9 cellular contexts compared by ENCODE assay signal in genomic region chr19:19997656-19998268, GRCh38. TPM values are rescaled to one million over a fixed set of nuclear protein-coding genes. Genes with fewer than 3 reads are reported as not detected.
DNase-seq lines count a peak whose midpoint lies in the region; ATAC-seq and TF ChIP-seq lines count a peak whose summit lies in the region.
"Had no signal": no experiment of that assay in that cellular context is flagged by ENCODE, and none has a peak within 500 bp of the region (broad histone marks: within the 10 kb centered on the region; RNA-seq: fewer than 3 reads in every experiment).

No MANE protein-coding gene starts in this region.

- no peak overlapping the region for H3K4me3 Mint-ChIP-seq in activated CD8-positive, alpha-beta memory T cell treated with anti-CD3 and anti-CD28 coated beads, Interleukin-2, amount 10 ng/mL, durations not matched to agents 7 days and 5 days
- H3K4me3 Mint-ChIP-seq in glutamatergic neuron (ENCODE audit: unreplicated experiment) = no peak overlapping the region
- H3K4me3 Mint-ChIP-seq: activated naive CD4-positive, alpha-beta T cell treated with anti-CD3 and anti-CD28 coated beads, Interleukin-2, amount 50 U/mL, for 24 hours had no signal

- CTCF ChIA-PET in activated CD8-positive, alpha-beta memory T cell treated with anti-CD3 and anti-CD28 coated beads, Interleukin-2, amount 10 ng/mL, durations not matched to agents 7 days and 5 days (lab: Charles Lee) = interaction anchor here (0.7 to 1.5 kb wide), 6 partner anchors 9 to 287 kb away, joined by 3 to 8 read pairs (median 4); no protein-coding TSS in a partner anchor

- no peaks in the 10 kb centered on the region for H3K4me1 Mint-ChIP-seq in activated CD8-positive, alpha-beta memory T cell treated with anti-CD3 and anti-CD28 coated beads, Interleukin-2, amount 10 ng/mL, durations not matched to agents 7 days and 5 days
- H3K4me1 Mint-ChIP-seq in glutamatergic neuron (ENCODE audit: low read depth, unreplicated experiment) = no peaks in the 10 kb centered on the region
- H3K4me1 Mint-ChIP-seq: activated naive CD4-positive, alpha-beta T cell treated with anti-CD3 and anti-CD28 coated beads, Interleukin-2, amount 50 U/mL, for 24 hours had no signal

- H3K27me3 Mint-ChIP-seq in activated CD8-positive, alpha-beta memory T cell treated with anti-CD3 and anti-CD28 coated beads, Interleukin-2, amount 10 ng/mL, durations not matched to agents 7 days and 5 days = no peaks in the 10 kb centered on the region
- peaks cover 2% of the 10 kb centered on the region for H3K27me3 Mint-ChIP-seq in glutamatergic neuron (ENCODE audit: unreplicated experiment)
- H3K27me3 Mint-ChIP-seq: activated naive CD4-positive, alpha-beta T cell treated with anti-CD3 and anti-CD28 coated beads, Interleukin-2, amount 50 U/mL, for 24 hours had no signal

- H3K36me3 Mint-ChIP-seq in activated CD8-positive, alpha-beta memory T cell treated with anti-CD3 and anti-CD28 coated beads, Interleukin-2, amount 10 ng/mL, durations not matched to agents 7 days and 5 days = peaks cover 13% of the 10 kb centered on the region
- H3K36me3 Mint-ChIP-seq in glutamatergic neuron (ENCODE audit: unreplicated experiment) = peaks cover 29% of the 10 kb centered on the region

- TF ChIP-seq CTCF in glutamatergic neuron (IDR thresholded peaks at IDR 0.05; ENCODE audit: partially characterized antibody, unreplicated experiment) = peak; percentile 81

- H3K27ac Mint-ChIP-seq in activated CD8-positive, alpha-beta memory T cell treated with anti-CD3 and anti-CD28 coated beads, Interleukin-2, amount 10 ng/mL, durations not matched to agents 7 days and 5 days = no peak overlapping the region
- H3K27ac Mint-ChIP-seq in glutamatergic neuron (ENCODE audit: unreplicated experiment) = no peak overlapping the region
- H3K27ac Mint-ChIP-seq: activated naive CD4-positive, alpha-beta T cell treated with anti-CD3 and anti-CD28 coated beads, Interleukin-2, amount 50 U/mL, for 24 hours had no signal

- DNase-seq in activated gamma-delta T cell treated with Interleukin-2 at 50 U/mL for 16 hours = peak; percentile 34
- DNase-seq in activated gamma-delta T cell (lab: John Stamatoyannopoulos, UW) = no peak
- DNase-seq in activated CD8-positive, alpha-beta memory T cell treated with anti-CD3 and anti-CD28 coated beads, Interleukin-2, amount 10 ng/mL, durations not matched to agents 7 days and 5 days = peak; percentile 46
- DNase-seq in glutamatergic neuron = peak; percentile 58
- peak; percentile 7 to 14 for DNase-seq in stimulated activated CD4-positive, alpha-beta T cell treated with anti-CD3 and anti-CD28 coated beads, Interleukin-15, amount 100 ng/mL, for 48 hours (ENCODE audit: low read depth in 2 of 2)
- no peak for DNase-seq in dedifferentiated amniotic fluid mesenchymal stem cell (ENCODE audit: extremely low spot score)

- no peak for ATAC-seq in activated CD8-positive, alpha-beta memory T cell treated with anti-CD3 and anti-CD28 coated beads, Interleukin-2, amount 10 ng/mL, durations not matched to agents 7 days and 5 days
- no peak for ATAC-seq in HG02798 (IDR thresholded peaks at IDR 0.05; ENCODE audit: poor library complexity, unreplicated experiment)
- no peak for ATAC-seq in HG02840 (IDR thresholded peaks at IDR 0.05; ENCODE audit: low FRiP score, unreplicated experiment)

- H3K9me3 Mint-ChIP-seq in activated CD8-positive, alpha-beta memory T cell treated with anti-CD3 and anti-CD28 coated beads, Interleukin-2, amount 10 ng/mL, durations not matched to agents 7 days and 5 days (ENCODE audit: low read depth) = peaks cover 11% of the 10 kb centered on the region
- H3K9me3 Mint-ChIP-seq in glutamatergic neuron (ENCODE audit: unreplicated experiment) = peaks cover 6% of the 10 kb centered on the region

RNA-seq across cellular contexts. Expression of gene ZNF682, which starts 41.5 kb away (rescaled TPM):
- total RNA-seq in activated CD8-positive, alpha-beta memory T cell treated with anti-CD3 and anti-CD28 coated beads, Interleukin-2, amount 10 ng/mL, durations not matched to agents 7 days and 5 days = 10 to 100 TPM in 1 of 2 experiments, 1 to 10 TPM in 1; 7.5 to 13.7 TPM
- 23.9 TPM for total RNA-seq in glutamatergic neuron (ENCODE audit: unreplicated experiment)

Comparison
In these comparisons a context has a peak if more than half of its experiments do, and no peak if none do; other contexts are left out.
1. DNase-seq: peak in activated gamma-delta T cell treated with Interleukin-2 at 50 U/mL for 16 hours (single experiment), activated CD8-positive, alpha-beta memory T cell treated with anti-CD3 and anti-CD28 coated beads, Interleukin-2, amount 10 ng/mL, durations not matched to agents 7 days and 5 days (single experiment), glutamatergic neuron (single experiment) and stimulated activated CD4-positive, alpha-beta T cell treated with anti-CD3 and anti-CD28 coated beads, Interleukin-15, amount 100 ng/mL, for 48 hours (2 of 2); none in activated gamma-delta T cell (single experiment) and dedifferentiated amniotic fluid mesenchymal stem cell (single experiment).